ENCODE assay signal across 1 cellular context in genomic region chr11:6389921-6390717, GRCh38.
TF ChIP-seq lines count a peak whose summit lies in the region.

TSS of gene SMPD1 (plus strand) at chr11:6390474. CDS start at chr11:6390599, 125 bp downstream.

TF ChIP-seq in HepG2, 621 proteins besides CTCF, POLR2A, EP300 and RAD21 (continued from another document):
- TF ChIP-seq ZBTB40 (IDR thresholded peaks at IDR 0.05) (no peak), ZBTB40 (CRISPR knock-in tag; IDR thresholded peaks at IDR 0.05) (peak; percentile 44), ZNF430 (CRISPR knock-in tag; IDR thresholded peaks at IDR 0.05) (peak; percentile 46; the same call in 1 of the 2 replicates), RELA (CRISPR knock-in tag; IDR thresholded peaks at IDR 0.05) (peak; percentile 83; the same call in 1 of the 2 replicates), ZNF205 (CRISPR knock-in tag; IDR thresholded peaks at IDR 0.05) (no peak), NR1H2 (CRISPR knock-in tag; IDR thresholded peaks at IDR 0.05; ENCODE audit: borderline replicate concordance, low read depth) (no peak), ZBTB33 (CRISPR knock-in tag; IDR thresholded peaks at IDR 0.05) (no peak), GTF3A (CRISPR knock-in tag; conservative IDR thresholded peaks at IDR 0.05) (no peak), ARNTL (CRISPR knock-in tag; IDR thresholded peaks at IDR 0.05) (peak; percentile 76), MXD4 (CRISPR knock-in tag; IDR thresholded peaks at IDR 0.05) (peak; percentile 47; the same call in 1 of the 2 replicates), MZF1 (CRISPR knock-in tag; IDR thresholded peaks at IDR 0.05; ENCODE audit: borderline replicate concordance) (no peak), FOXO4 (CRISPR knock-in tag; conservative IDR thresholded peaks at IDR 0.05) (no peak), ARID5B (CRISPR knock-in tag; IDR thresholded peaks at IDR 0.05) (peak; percentile 75), DR1 (CRISPR knock-in tag; IDR thresholded peaks at IDR 0.05) (0 out of 2 replicates have a peak, but pooled peaks have one; percentile 8), SKI (IDR thresholded peaks at IDR 0.05; ENCODE audit: partially characterized antibody) (peak; percentile 19), KMT2A (CRISPR knock-in tag; IDR thresholded peaks at IDR 0.05) (no peak), ZNF879 (CRISPR knock-in tag; IDR thresholded peaks at IDR 0.05) (no peak), ZNF550 (CRISPR knock-in tag; IDR thresholded peaks at IDR 0.05; ENCODE audit: borderline replicate concordance) (no peak), SOX13 (IDR thresholded peaks at IDR 0.05) (no peak), SOX13 (CRISPR knock-in tag; conservative IDR thresholded peaks at IDR 0.05 in 1 of 2, IDR thresholded peaks at IDR 0.05 in 1 of 2) (peak in 1 of 2 experiments; percentile 70; a peak in 2 of 4 replicates), BCL3 (CRISPR knock-in tag; IDR thresholded peaks at IDR 0.05) (peak; percentile 81; the same call in 1 of the 2 replicates), ZNF746 (CRISPR knock-in tag; IDR thresholded peaks at IDR 0.05) (peak; percentile 60; the same call in 1 of the 2 replicates), ZHX2 (IDR thresholded peaks at IDR 0.05; ENCODE audit: low read depth) (no peak), ZHX2 (CRISPR knock-in tag; IDR thresholded peaks at IDR 0.05; ENCODE audit: borderline replicate concordance) (no peak), ZKSCAN1 (IDR thresholded peaks at IDR 0.05; ENCODE audit: low read length) (no peak), IRX3 (CRISPR knock-in tag; IDR thresholded peaks at IDR 0.05; ENCODE audit: borderline replicate concordance, low read depth) (0 out of 2 replicates have a peak, but pooled peaks have one; percentile 18), AGO1 (IDR thresholded peaks at IDR 0.05; ENCODE audit: low read depth, low read length, poor library complexity, severe bottlenecking) (no peak), FIP1L1 (IDR thresholded peaks at IDR 0.05; ENCODE audit: borderline replicate concordance, insufficient read depth, low read depth, low read length) (no peak)
